ENCODE assay signal across 7 cellular contexts in the genomic region with DNA sequence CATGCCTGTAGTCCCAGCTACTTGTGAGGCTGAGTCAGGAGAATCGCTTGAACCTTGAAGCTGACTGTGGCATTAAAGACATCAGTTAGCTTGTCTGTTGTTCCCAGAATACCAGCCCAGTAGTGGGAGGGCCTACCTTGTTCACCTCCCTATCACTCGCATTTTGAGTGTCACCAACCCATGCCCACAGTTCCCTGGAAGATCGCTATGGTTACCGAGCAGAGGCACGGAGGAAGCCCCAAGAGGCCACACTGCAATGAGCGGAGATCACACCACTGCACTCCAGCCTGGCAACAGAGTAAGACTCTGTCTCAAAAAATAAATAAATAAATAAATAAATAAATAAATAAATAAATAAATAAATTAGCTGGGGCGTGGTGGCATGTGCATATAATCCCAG. TPM values are rescaled to one million over a fixed set of nuclear protein-coding genes. Genes with fewer than 3 reads are reported as not detected.
"Had no signal": no experiment of that assay in that cellular context is flagged by ENCODE, and none has a peak within 500 bp of the region (broad histone marks: within the 10 kb centered on the region; RNA-seq: fewer than 3 reads in every experiment).

No MANE protein-coding gene starts in this region.

RNA-seq across cellular contexts. Expression of a gene that starts 21.1 kb away (rescaled TPM):
- polyA plus RNA-seq: aorta; lung; naive thymus-derived CD4-positive, alpha-beta T cell; urinary bladder had no signal

RNA-seq across cellular contexts. Expression of a gene that starts 55.7 kb away (rescaled TPM):
- total RNA-seq: aorta; cardiac septum; left cardiac atrium; lung; naive thymus-derived CD4-positive, alpha-beta T cell; progenitor cell of endocrine pancreas; urinary bladder had no signal
- polyA plus RNA-seq: naive thymus-derived CD4-positive, alpha-beta T cell had no signal
